ENCODE assay signal across 10 cellular contexts in the genomic region with DNA sequence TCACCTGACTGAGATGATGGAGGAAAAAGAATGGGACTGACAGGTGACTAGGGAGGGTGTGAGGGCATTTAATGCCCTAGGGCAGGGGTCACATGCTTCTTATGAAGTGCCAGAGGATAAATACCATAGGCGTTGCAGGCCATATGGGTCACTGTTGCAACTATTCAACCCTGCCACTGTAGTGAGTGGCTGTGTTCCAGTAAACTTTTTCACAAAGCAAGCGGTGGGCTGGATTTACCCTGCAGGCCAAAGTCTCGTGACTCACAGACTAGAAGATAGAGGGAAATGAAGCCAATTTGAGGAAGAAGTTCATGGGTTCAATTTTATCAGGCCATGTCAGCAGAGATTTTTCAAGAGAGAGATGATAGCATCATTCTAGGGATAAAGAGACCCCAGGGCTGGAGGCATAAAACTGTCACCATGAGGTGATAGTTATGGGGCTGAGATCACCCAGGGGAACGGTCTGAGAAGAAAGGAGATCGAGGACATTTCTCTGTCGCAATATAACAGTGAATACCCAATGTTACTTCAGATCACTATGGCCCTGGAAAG. TPM values are rescaled to one million over a fixed set of nuclear protein-coding genes. Genes with fewer than 3 reads are reported as not detected.
DNase-seq lines count a peak whose midpoint lies in the region; ATAC-seq and TF ChIP-seq lines count a peak whose summit lies in the region.
"Had no signal": no experiment of that assay in that cellular context is flagged by ENCODE, and none has a peak within 500 bp of the region (broad histone marks: within the 10 kb centered on the region; RNA-seq: fewer than 3 reads in every experiment).

No MANE protein-coding gene starts in this region.

- in situ Hi-C loops in brain microvascular endothelial cell (cut with HindIII; ENCODE audit: low pct_ligation_motif_present, low sequenced_read_pairs), result no loop called here

- ATAC-seq in GM19455 (IDR thresholded peaks at IDR 0.05; ENCODE audit: unreplicated experiment) (no peak), foreskin keratinocyte (no peak), GM19328 (IDR thresholded peaks at IDR 0.05; ENCODE audit: unreplicated experiment) (no peak)

- H3K4me3 ChIP-seq in AG10803 (ENCODE audit: low read length) (no peak overlapping the region), MG63 (no peak overlapping the region), brain microvascular endothelial cell (ENCODE audit: low read depth, low read length) (no peak overlapping the region)
- H3K4me3 ChIP-seq: thyroid gland had no signal

- no peak for TF ChIP-seq CTCF in AG10803 (conservative IDR thresholded peaks at IDR 0.05; ENCODE audit: low read length)
- TF ChIP-seq CTCF in brain microvascular endothelial cell (IDR thresholded peaks at IDR 0.05; ENCODE audit: low read depth, low read length, missing control alignments), result no peak
- no peak for TF ChIP-seq CTCF in foreskin keratinocyte (conservative IDR thresholded peaks at IDR 0.05)

- peak; percentile 62 for DNase-seq in AG10803 (ENCODE audit: low read depth)
- peak; percentile 81 for DNase-seq in MG63
- peak; percentile 56 for DNase-seq in brain microvascular endothelial cell
- peak; percentile 81 for DNase-seq in medulla oblongata (ENCODE audit: extremely low spot score)
- no peak for DNase-seq in foreskin keratinocyte
- DNase-seq in NCI-H2171 treated with DMSO at 0.1 percent for 48 hours (lab: John Stamatoyannopoulos, UW), result no peak
- DNase-seq: activated CD4-positive, CD25-positive, alpha-beta regulatory T cell treated with anti-CD3 and anti-CD28 coated beads, Interleukin-2, amount 50 U/mL, for 72 hours; thyroid gland had no signal

- H3K9me3 ChIP-seq in MG63, result no peaks in the 10 kb centered on the region
- H3K9me3 ChIP-seq: thyroid gland had no signal

- H3K36me3 ChIP-seq in MG63, result peaks cover 34% of the 10 kb centered on the region
- peaks cover 4% of the 10 kb centered on the region for H3K36me3 ChIP-seq in brain microvascular endothelial cell (replicated peaks)
- H3K36me3 ChIP-seq: thyroid gland had no signal

- H3K27me3 ChIP-seq in MG63 (no peaks in the 10 kb centered on the region), brain microvascular endothelial cell (replicated peaks) (no peaks in the 10 kb centered on the region), foreskin keratinocyte (no peaks in the 10 kb centered on the region)
- H3K27me3 ChIP-seq: thyroid gland had no signal

- H3K4me1 ChIP-seq in foreskin keratinocyte, result no peaks in the 10 kb centered on the region

- peak overlapping the region; percentile 24 for H3K27ac ChIP-seq in brain microvascular endothelial cell
- no peak overlapping the region for H3K27ac ChIP-seq in foreskin keratinocyte

RNA-seq across cellular contexts. Expression of gene ARHGAP17, which starts 8.6 kb away (rescaled TPM):
- 17.5 and 36.1 TPM in 2 replicates for total RNA-seq in MG63 (2014; rRNA removed; shearing (Covaris generic); ENCODE audit: low replicate concordance)
- total RNA-seq in foreskin keratinocyte, result 22.0 and 28.3 TPM in 2 replicates
- polyA plus RNA-seq in foreskin keratinocyte, result 20.1 and 20.2 TPM in 2 replicates

Comparison
In these comparisons a context has a peak if more than half of its experiments do, and no peak if none do; other contexts are left out.
1. DNase-seq: peak in AG10803 (single experiment), MG63 (single experiment), brain microvascular endothelial cell (single experiment) and medulla oblongata (single experiment); none in foreskin keratinocyte (0 of 2) and NCI-H2171 treated with DMSO at 0.1 percent for 48 hours (single experiment).